Comparison of ENCODE assay signal across 8 cellular contexts in genomic region chr7:76292206-76292573, GRCh38. TPM values are rescaled to one million over a fixed set of nuclear protein-coding genes. Genes with fewer than 3 reads are reported as not detected.
DNase-seq lines count a peak whose midpoint lies in the region; ATAC-seq and TF ChIP-seq lines count a peak whose summit lies in the region.

No MANE protein-coding gene starts in this region.

- no peaks in the 10 kb centered on the region for H3K36me3 Mint-ChIP-seq in activated naive CD4-positive, alpha-beta T cell treated with anti-CD3 and anti-CD28 coated beads, Interleukin-2, amount 50 U/mL, for 24 hours
- no peaks in the 10 kb centered on the region for H3K36me3 Mint-ChIP-seq in activated T-cell treated with anti-CD3 and anti-CD28 coated beads, Interleukin-2, amount 50 U/mL, for 24 hours (ENCODE audit: low read depth)

- H3K4me3 Mint-ChIP-seq in activated naive CD4-positive, alpha-beta T cell treated with anti-CD3 and anti-CD28 coated beads, Interleukin-2, amount 50 U/mL, for 24 hours: no peak overlapping the region
- H3K4me3 Mint-ChIP-seq in activated T-cell treated with anti-CD3 and anti-CD28 coated beads, Interleukin-2, amount 50 U/mL, for 24 hours: no peak overlapping the region

- H3K9me3 ChIP-seq in liver (ENCODE audit: control insufficient read depth in 4 of 4, low read length in 3 of 4): no peaks in the 10 kb centered on the region
- H3K9me3 ChIP-seq in aorta (ENCODE audit: control insufficient read depth, low read length): no peaks in the 10 kb centered on the region

- H3K36me3 ChIP-seq in liver (ENCODE audit: control insufficient read depth in 4 of 4, insufficient read depth in 3 of 4, low read depth in 1 of 4, low read length in 3 of 4) (no peaks in the 10 kb centered on the region), aorta (ENCODE audit: control insufficient read depth in 1 of 2, insufficient read depth in 2 of 2, low read length in 1 of 2) (no peaks in the 10 kb centered on the region)

- no peak for TF ChIP-seq RAD21 in liver (IDR thresholded peaks at IDR 0.05)

- peak; percentile 27 for ATAC-seq in aorta (ENCODE audit: low FRiP score)

- H3K27me3 Mint-ChIP-seq in activated naive CD4-positive, alpha-beta T cell treated with anti-CD3 and anti-CD28 coated beads, Interleukin-2, amount 50 U/mL, for 24 hours: no peaks in the 10 kb centered on the region
- no peaks in the 10 kb centered on the region for H3K27me3 Mint-ChIP-seq in activated T-cell treated with anti-CD3 and anti-CD28 coated beads, Interleukin-2, amount 50 U/mL, for 24 hours

- peak overlapping the region; percentile 51 for H3K27ac Mint-ChIP-seq in activated naive CD4-positive, alpha-beta T cell treated with anti-CD3 and anti-CD28 coated beads, Interleukin-2, amount 50 U/mL, for 24 hours
- H3K27ac Mint-ChIP-seq in activated T-cell treated with anti-CD3 and anti-CD28 coated beads, Interleukin-2, amount 50 U/mL, for 24 hours: no peak overlapping the region

- 10% methylated on average over 5 of the region's 5 CpGs for WGBS in liver
- 0% methylated on average over 5 of the region's 5 CpGs for WGBS in aorta, 2 donors

- H3K27ac ChIP-seq in angular gyrus (ENCODE audit: low read depth, low read length) (peak overlapping the region; percentile 85), liver (ENCODE audit: low read depth in 1 of 2, low read length in 2 of 2) (peak overlapping the region; percentile 75 to 77), aorta (ENCODE audit: low read depth in 1 of 2, low read length in 2 of 2) (peak overlapping the region; percentile 78 to 93)

- intact Hi-C loops in aorta (cut with DNase I): no loop called here

- H3K4me1 ChIP-seq in liver (ENCODE audit: control insufficient read depth in 4 of 4, insufficient read depth in 4 of 4, low read length in 3 of 4) (peaks cover 0 to 16% (median 12%) of the 10 kb centered on the region in 4 donors), aorta (ENCODE audit: control insufficient read depth in 1 of 2, insufficient read depth in 2 of 2, low read length in 2 of 2) (peaks cover 0 to 3% of the 10 kb centered on the region in 2 donors)

- peaks cover 5% of the 10 kb centered on the region for H3K4me1 Mint-ChIP-seq in activated naive CD4-positive, alpha-beta T cell treated with anti-CD3 and anti-CD28 coated beads, Interleukin-2, amount 50 U/mL, for 24 hours
- peaks cover 12% of the 10 kb centered on the region for H3K4me1 Mint-ChIP-seq in activated T-cell treated with anti-CD3 and anti-CD28 coated beads, Interleukin-2, amount 50 U/mL, for 24 hours (ENCODE audit: low read depth)

- no peaks in the 10 kb centered on the region for H3K27me3 ChIP-seq in liver (ENCODE audit: control insufficient read depth in 4 of 4, insufficient read depth in 4 of 4, low read length in 3 of 4)
- H3K27me3 ChIP-seq in aorta (ENCODE audit: control insufficient read depth in 1 of 2, insufficient read depth in 2 of 2, low read length in 1 of 2): no peaks in the 10 kb centered on the region

- H3K9me3 Mint-ChIP-seq in activated naive CD4-positive, alpha-beta T cell treated with anti-CD3 and anti-CD28 coated beads, Interleukin-2, amount 50 U/mL, for 24 hours: no peaks in the 10 kb centered on the region
- H3K9me3 Mint-ChIP-seq in activated T-cell treated with anti-CD3 and anti-CD28 coated beads, Interleukin-2, amount 50 U/mL, for 24 hours: no peaks in the 10 kb centered on the region

- H3K9ac ChIP-seq in liver (ENCODE audit: low read depth in 1 of 2, low read length in 2 of 2): peak overlapping the region in 1 of 2 donors; percentile 54

- peak overlapping the region in 1 of 3 donors; percentile 37 for H3K4me3 ChIP-seq in liver (ENCODE audit: low read depth in 1 of 3, low read length in 3 of 3)
- peak overlapping the region in 1 of 2 donors; percentile 37 for H3K4me3 ChIP-seq in aorta (ENCODE audit: low read length in 2 of 2)

- no peak for DNase-seq in activated naive CD4-positive, alpha-beta T cell (lab: John Stamatoyannopoulos, UW)
- DNase-seq in aorta (no peak), NCI-H1694 (lab: John Stamatoyannopoulos, UW) (no peak)
- no peak for DNase-seq in activated T-cell treated with anti-CD3 and anti-CD28 coated beads, Interleukin-2, amount 50 U/mL, for 24 hours
- DNase-seq in activated CD4-positive, alpha-beta T cell treated with anti-CD3 and anti-CD28 coated beads for 48 hours: no peak

- TF ChIP-seq CTCF in liver (IDR thresholded peaks at IDR 0.05; ENCODE audit: low read depth, low read length, missing input control): peak; percentile 3

TF ChIP-seq in liver, 16 proteins besides CTCF, POLR2A, EP300 and RAD21:
- TF ChIP-seq YY1 (IDR thresholded peaks at IDR 0.05) (no peak), NR2F2 (IDR thresholded peaks at IDR 0.05) (peak; percentile 90), FOXA2 (IDR thresholded peaks at IDR 0.05) (no peak), TAF1 (conservative IDR thresholded peaks at IDR 0.05) (no peak), HNF4G (IDR thresholded peaks at IDR 0.05) (no peak)

RNA-seq across cellular contexts. Expression of gene HSPB1, which starts 10.3 kb away (rescaled TPM):
- 10 to 100 TPM; 25.5 to 39.2 TPM for total RNA-seq in liver
- polyA plus RNA-seq in liver: 100 to 1,000 TPM; 169 to 186 TPM
- total RNA-seq in aorta: 1,000 to 10,000 TPM; 1,225 to 2,295 TPM
- polyA plus RNA-seq in aorta: 1,000 to 10,000 TPM in 1 of 2 donors, 100 to 1,000 TPM in 1; 742 to 1,817 TPM

Comparison
In these comparisons a context has a peak if more than half of its experiments do, and no peak if none do; other contexts are left out.
1. RNA of gene HSPB1, which starts 10.3 kb away (total RNA-seq): 1,225 to 2,295 TPM in aorta; 25.5 to 39.2 TPM in liver; every median in the first group is over 10 times any median in the second.
2. Peak in every context shown above with its lines, with median percentiles within 50 percentile points of each other: H3K27ac ChIP-seq.